Comparison of ENCODE assay signal across 8 cellular contexts in genomic region chr1:89358287-89358893, GRCh38. TPM values are rescaled to one million over a fixed set of nuclear protein-coding genes. Genes with fewer than 3 reads are reported as not detected.
DNase-seq lines count a peak whose midpoint lies in the region; ATAC-seq and TF ChIP-seq lines count a peak whose summit lies in the region.

No MANE protein-coding gene starts in this region.

- H3K27me3 ChIP-seq in body of pancreas (no peaks in the 10 kb centered on the region), iPS DF 6.9 (ENCODE audit: control insufficient read depth, insufficient read depth, low read length) (no peaks in the 10 kb centered on the region)

- H3K27ac ChIP-seq in body of pancreas (no peak overlapping the region), iPS DF 6.9 (ENCODE audit: low read length) (no peak overlapping the region)

- H3K9me3 ChIP-seq in body of pancreas: no peaks in the 10 kb centered on the region
- H3K9me3 ChIP-seq in iPS DF 6.9 (ENCODE audit: control insufficient read depth, insufficient read depth, low read length): no peaks in the 10 kb centered on the region

- ATAC-seq in HG02840 (IDR thresholded peaks at IDR 0.05; ENCODE audit: low FRiP score, unreplicated experiment) (peak; percentile 52), body of pancreas (peak; percentile 91)

- DNase-seq in GM12864 (ENCODE audit: low read depth): peak; percentile 33
- peak; percentile 53 for DNase-seq in NCI-H2107 (lab: John Stamatoyannopoulos, UW)
- peak; percentile 71 for DNase-seq in UCSD-AML1 (lab: John Stamatoyannopoulos, UW; ENCODE audit: unreplicated experiment)
- DNase-seq in body of pancreas: peak; percentile 80 to 89 (median 84)
- DNase-seq in iPS DF 6.9 (ENCODE audit: low read depth, low spot score): peak; percentile 48
- peak; percentile 81 for DNase-seq in stimulated activated CD4-positive, alpha-beta T cell treated with anti-CD3 and anti-CD28 coated beads, Interleukin-12 subunit alpha, Interleukin-12 subunit beta, amount 100 ng/mL, for 4 hours
- no peak for DNase-seq in 8988T

- no peak for TF ChIP-seq POLR2A in body of pancreas (IDR thresholded peaks at IDR 0.05)

- TF ChIP-seq CTCF in GM12864 (IDR thresholded peaks at IDR 0.05; ENCODE audit: low read depth, low read length, missing control alignments): peak; percentile 73
- TF ChIP-seq CTCF in body of pancreas (IDR thresholded peaks at IDR 0.05): peak in 6 of 7 experiments; percentile 68 to 82 (median 78)

- intact Hi-C loops in body of pancreas (cut with DNase I): loop anchor here (5.0 kb wide), 1 partner anchor 356 kb away; no protein-coding TSS in a partner anchor

- H3K4me3 ChIP-seq in GM12864 (ENCODE audit: low read depth, low read length): no peak overlapping the region
- H3K4me3 ChIP-seq in body of pancreas: no peak overlapping the region
- H3K4me3 ChIP-seq in iPS DF 6.9 (ENCODE audit: low read length): no peak overlapping the region

- no peaks in the 10 kb centered on the region for H3K4me1 ChIP-seq in body of pancreas
- peaks cover 2% of the 10 kb centered on the region; the same call in 1 of the 2 replicates for H3K4me1 ChIP-seq in iPS DF 6.9 (ENCODE audit: control insufficient read depth, insufficient read depth, low read length)

- 17 to 18% methylated on average over 8 of the region's 8 CpGs for WGBS in body of pancreas, 2 donors
- WGBS in iPS DF 6.9 (ENCODE audit: insufficient coverage, insufficient read length): no CpG with 5 or more reads among the region's 8 CpGs

- no peaks in the 10 kb centered on the region for H3K36me3 ChIP-seq in body of pancreas (replicated peaks in 1 of 2; ENCODE audit: insufficient read depth in 1 of 2, low read depth in 2 of 2)
- H3K36me3 ChIP-seq in iPS DF 6.9 (ENCODE audit: control insufficient read depth, insufficient read depth, low read length): no peaks in the 10 kb centered on the region

RNA-seq across cellular contexts. Expression of gene GBP6, which starts 5.5 kb away (rescaled TPM):
- not detected for total RNA-seq in body of pancreas
